In genomic region chr20:58402827-58403226, GRCh38 we compare ENCODE assay signal across 1 cellular context.
A peak's percentile ranks its signal among the peaks of the same experiment; 100 is the strongest.
TF ChIP-seq lines count a peak whose summit lies in the region.

No MANE protein-coding gene starts in this region.

TF ChIP-seq in GM12878, 131 proteins besides CTCF, POLR2A, EP300 and RAD21 (continued from another document):
- TF ChIP-seq RELB (IDR thresholded peaks at IDR 0.05; ENCODE audit: low read depth) (no peak), BCL3 (IDR thresholded peaks at IDR 0.05; ENCODE audit: borderline replicate concordance, insufficient read depth, low read depth, low read length, poor library complexity, severe bottlenecking) (no peak), RFX5 (IDR thresholded peaks at IDR 0.05; ENCODE audit: low read depth, low read length) (no peak), ATF3 (IDR thresholded peaks at IDR 0.05; ENCODE audit: borderline replicate concordance, extremely low read depth, low read depth, low read length) (no peak), RAD51 (IDR thresholded peaks at IDR 0.05) (no peak), RUNX3 (IDR thresholded peaks at IDR 0.05; ENCODE audit: low read length) (peak; percentile 46), ZNF217 (IDR thresholded peaks at IDR 0.05) (no peak), NFIC (IDR thresholded peaks at IDR 0.05; ENCODE audit: low read depth, low read length) (0 out of 2 replicates have a peak, but pooled peaks have one; percentile 13), MTA2 (IDR thresholded peaks at IDR 0.05; ENCODE audit: low read depth) (no peak)
